Comparison of ENCODE assay signal across 12 cellular contexts in the genomic region with DNA sequence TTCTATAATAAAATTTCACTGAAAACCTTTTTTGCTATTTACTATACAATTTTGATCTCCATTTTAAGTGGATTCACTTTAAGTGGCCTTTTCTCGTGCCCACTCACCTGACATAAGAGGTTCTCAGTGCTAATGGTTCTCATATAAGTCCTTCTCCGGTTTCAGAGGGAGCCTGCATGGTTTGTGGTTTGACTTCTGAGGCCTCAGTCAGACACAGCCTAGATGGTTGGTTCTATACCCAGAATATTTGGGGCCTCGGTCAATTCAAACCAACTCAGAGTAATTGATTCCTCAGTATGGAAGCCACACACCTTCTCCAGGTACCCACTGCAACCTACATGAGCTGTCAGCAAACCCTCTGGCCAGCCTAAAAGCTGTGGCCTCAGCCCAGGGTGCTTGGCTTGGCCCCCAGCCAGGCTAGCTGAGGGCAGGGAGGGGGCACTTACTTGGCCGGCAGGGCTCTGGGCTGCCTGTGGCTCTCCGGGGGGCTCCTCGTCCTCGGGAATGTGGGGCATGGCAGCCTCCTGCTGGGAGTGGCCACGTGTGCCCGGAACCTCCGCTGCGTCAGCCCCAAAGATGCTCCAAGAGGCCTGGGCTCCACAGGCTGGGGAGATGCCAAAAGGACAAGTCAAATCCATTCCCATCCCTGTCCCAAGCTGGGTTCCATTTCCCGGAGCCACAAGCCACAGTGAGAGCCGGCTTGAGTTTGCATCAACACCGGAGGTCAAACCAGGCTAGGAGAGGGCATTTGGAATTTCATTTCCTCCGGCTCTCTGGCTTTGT. TPM values are rescaled to one million over a fixed set of nuclear protein-coding genes. Genes with fewer than 3 reads are reported as not detected.
DNase-seq lines count a peak whose midpoint lies in the region; ATAC-seq, FAIRE-seq and TF ChIP-seq lines count a peak whose summit lies in the region.
"Had no signal": no experiment of that assay in that cellular context is flagged by ENCODE, and none has a peak within 500 bp of the region (broad histone marks: within the 10 kb centered on the region; RNA-seq: fewer than 3 reads in every experiment).

No MANE protein-coding gene starts in this region.

- no peak for FAIRE-seq in H54 (lab: Jason Lieb, UNC)

- peak overlapping the region; percentile 17 for H3K9ac ChIP-seq in adipocyte (ENCODE audit: low read length)
- H3K9ac ChIP-seq in mucosa of rectum (ENCODE audit: low read depth in 1 of 2, low read length in 2 of 2) = no peak overlapping the region

- H3K4me1 ChIP-seq in heart left ventricle (peaks cover 0 to 43% (median under 1%) of the 10 kb centered on the region in 12 donors), adipocyte (ENCODE audit: control insufficient read depth, insufficient read depth, low read length) (peaks cover 35% of the 10 kb centered on the region), mucosa of rectum (ENCODE audit: control insufficient read depth in 2 of 2, insufficient read depth in 2 of 2, low read length in 2 of 2) (peaks cover 3 to 7% of the 10 kb centered on the region in 2 donors), aorta (ENCODE audit: control insufficient read depth in 1 of 2, insufficient read depth in 2 of 2, low read length in 2 of 2) (peaks cover 0 to 10% of the 10 kb centered on the region in 2 donors)

- peak in 2 of 4 donors; percentile 28 to 36 for ATAC-seq in heart left ventricle
- peak; percentile 17 for ATAC-seq in aorta (ENCODE audit: low FRiP score)

- H3K4me3 ChIP-seq in heart left ventricle (no peak overlapping the region), adipocyte (ENCODE audit: low read length) (no peak overlapping the region), mucosa of rectum (ENCODE audit: low read length in 2 of 2) (no peak overlapping the region), aorta (ENCODE audit: low read length in 2 of 2) (no peak overlapping the region)
- H3K4me3 ChIP-seq: HAP-1 had no signal

- TF ChIP-seq CTCF in heart left ventricle (IDR thresholded peaks at IDR 0.05) = no peak

- TF ChIP-seq POLR2A in heart left ventricle (IDR thresholded peaks at IDR 0.05) (no peak), H54 (IDR thresholded peaks at IDR 0.05; ENCODE audit: low read depth, low read length) (no peak)

- peak overlapping the region in 7 of 12 donors; percentile 8 to 60 (median 39) for H3K27ac ChIP-seq in heart left ventricle
- peak overlapping the region; percentile 0 to 46 for H3K27ac ChIP-seq in mucosa of rectum (ENCODE audit: low read depth in 2 of 2, low read length in 2 of 2)
- peak overlapping the region; percentile 53 to 93 for H3K27ac ChIP-seq in aorta (ENCODE audit: low read depth in 1 of 2, low read length in 2 of 2)
- H3K27ac ChIP-seq: VCaP had no signal

- H3K9me3 ChIP-seq in heart left ventricle (no peaks in the 10 kb centered on the region), adipocyte (ENCODE audit: control insufficient read depth, low read length) (no peaks in the 10 kb centered on the region), mucosa of rectum (ENCODE audit: control insufficient read depth in 2 of 2, low read length in 2 of 2) (no peaks in the 10 kb centered on the region), aorta (ENCODE audit: control insufficient read depth, low read length) (no peaks in the 10 kb centered on the region)
- H3K9me3 ChIP-seq: HAP-1 had no signal

- H3K36me3 ChIP-seq in heart left ventricle = no peaks in the 10 kb centered on the region
- H3K36me3 ChIP-seq in adipocyte (ENCODE audit: control insufficient read depth, insufficient read depth, low read length, severe bottlenecking) = peaks cover 36% of the 10 kb centered on the region
- no peaks in the 10 kb centered on the region for H3K36me3 ChIP-seq in mucosa of rectum (ENCODE audit: control insufficient read depth in 2 of 2, insufficient read depth in 2 of 2, low read length in 2 of 2)
- peaks cover 3% of the 10 kb centered on the region in 2 donors for H3K36me3 ChIP-seq in aorta (ENCODE audit: control insufficient read depth in 1 of 2, insufficient read depth in 2 of 2, low read length in 1 of 2)
- H3K36me3 ChIP-seq: HAP-1 had no signal

- H3K27me3 ChIP-seq in heart left ventricle (no peaks in the 10 kb centered on the region), adipocyte (replicated peaks; ENCODE audit: control insufficient read depth, insufficient read depth, low read length) (no peaks in the 10 kb centered on the region), mucosa of rectum (ENCODE audit: control insufficient read depth in 2 of 2, insufficient read depth in 2 of 2, low read length in 2 of 2) (no peaks in the 10 kb centered on the region), aorta (ENCODE audit: control insufficient read depth in 1 of 2, insufficient read depth in 2 of 2, low read length in 1 of 2) (no peaks in the 10 kb centered on the region)

- WGBS in heart left ventricle, 4 donors = 78 to 82% (median 78%) methylated on average over 12 to 15 of the region's 15 CpGs
- WGBS in aorta, 2 donors = 14 to 18% methylated on average over 15 of the region's 15 CpGs

- intact Hi-C loops in heart left ventricle (cut with DNase I) = loop anchor here (5.0 to 10.0 kb wide), 11 partner anchors 83 to 247 kb away; partner anchors contain the start of genes LYVE1 (in 5 of the 10) and RNF141 (in 3 of the 10)
- intact Hi-C loops in cardiac septum (cut with DNase I) = loop anchor here (10.0 kb wide), 1 partner anchor 83 kb away; no protein-coding TSS in a partner anchor
- intact Hi-C loops in aorta (cut with DNase I) = loop anchor here in 1 of 2 donors (10.0 kb wide), 1 partner anchor 247 kb away; no protein-coding TSS in a partner anchor

- peak in 3 of 5 donors; percentile 28 to 49 (median 34) for DNase-seq in heart left ventricle
- no peak for DNase-seq in cardiac septum (ENCODE audit: low spot score)
- DNase-seq in adipocyte (ENCODE audit: low read depth) = no peak
- DNase-seq in aorta = peak; percentile 80 to 88
- DNase-seq in activated naive CD4-positive, alpha-beta T cell treated with Interleukin-2 at 50 U/mL for 16 hours = no peak
- no peak for DNase-seq in H54 (ENCODE audit: insufficient read length, low spot score)
- no peak for DNase-seq in stimulated activated naive CD4-positive, alpha-beta T cell (lab: John Stamatoyannopoulos, UW)
- DNase-seq: activated naive CD4-positive, alpha-beta T cell treated with anti-CD3 and anti-CD28 coated beads, Interleukin-2, amount 50 U/mL, for 16 hours; NCI-H146 had no signal

RNA-seq across cellular contexts. Expression of gene IRAG1, which starts 41.8 kb away (rescaled TPM):
- total RNA-seq in heart left ventricle (10 to 100 TPM in 1 of 9 donors, 1 to 10 TPM in 8; 3.7 to 10.6 (median 6.2) TPM), cardiac septum (6.4 TPM), aorta (100 to 1,000 TPM; 189 to 518 TPM)
- polyA plus RNA-seq in heart left ventricle (1 to 10 TPM; 3.0 to 3.4 TPM), aorta (100 to 1,000 TPM in 1 of 2 donors, 10 to 100 TPM in 1; 92.3 to 135 TPM)

Comparison
In these comparisons a context has a peak if more than half of its experiments do, and no peak if none do; other contexts are left out.
1. DNase-seq: peak in heart left ventricle (3 of 5) and aorta (2 of 2); none in cardiac septum (single experiment), adipocyte (single experiment), activated naive CD4-positive, alpha-beta T cell treated with Interleukin-2 at 50 U/mL for 16 hours (single experiment), H54 (single experiment) and stimulated activated naive CD4-positive, alpha-beta T cell (0 of 6).
2. H3K27ac ChIP-seq: peak in every context shown above with its lines; median percentile 73 in aorta; 39 in heart left ventricle; 23 in mucosa of rectum.
3. RNA of gene IRAG1, which starts 41.8 kb away (total RNA-seq): 189 to 518 TPM in aorta; 6.4 TPM in cardiac septum (single experiment) and 3.7 to 10.6 TPM in heart left ventricle; every median in the first group is over 10 times any median in the second.